15 cellular contexts compared by ENCODE assay signal in genomic region chr1:85943526-85943925, GRCh38.
"Had no signal": no experiment of that assay in that cellular context is flagged by ENCODE, and none has a peak within 500 bp of the region (broad histone marks: within the 10 kb centered on the region; RNA-seq: fewer than 3 reads in every experiment).

No MANE protein-coding gene starts in this region.

- H3K36me3 ChIP-seq: heart right ventricle, neutrophil, ovary, prostate gland, thyroid gland had no signal

- FAIRE-seq: endometrium had no signal

- H3K4me1 ChIP-seq: heart right ventricle, prostate gland, thyroid gland had no signal

- H3K4me3 ChIP-seq: heart right ventricle, ovary, prostate gland, thyroid gland had no signal

- H3K9me3 ChIP-seq: neutrophil, ovary, prostate gland, thyroid gland had no signal

- DNase-seq: activated CD4-positive, alpha-beta T cell treated with anti-CD3 and anti-CD28 coated beads for 1 hour; activated CD4-positive, alpha-beta T cell treated with anti-CD3 and anti-CD28 coated beads, Interleukin-2, amount 50 U/mL, for 1 hour; activated T-cell treated with anti-CD3 and anti-CD28 coated beads, Interleukin-2, amount 50 U/mL, for 1 hour; aorta; effector CD4-positive, alpha-beta T cell; heart right ventricle; islet precursor cell; left cardiac atrium; ovary; substantia nigra; thyroid gland had no signal

- H3K27me3 ChIP-seq: heart right ventricle, neutrophil, ovary, thyroid gland had no signal

- ATAC-seq: activated naive CD4-positive, alpha-beta T cell treated with anti-CD3 and anti-CD28 coated beads, Interleukin-2, amount 50 U/mL, for 72 hours; heart right ventricle; left cardiac atrium had no signal

- H3K27ac ChIP-seq: heart right ventricle, neutrophil, ovary, prostate gland, thyroid gland had no signal
